2 cellular contexts compared by ENCODE assay signal in genomic region chr13:77698211-77699058, GRCh38.
TF ChIP-seq lines count a peak whose summit lies in the region.

No MANE protein-coding gene starts in this region.

TF ChIP-seq in IMR-90, 13 proteins besides CTCF, POLR2A, EP300 and RAD21:
- TF ChIP-seq BHLHE40 (IDR thresholded peaks at IDR 0.05; ENCODE audit: low read depth, low read length) (no peak), FOS (IDR thresholded peaks at IDR 0.05; ENCODE audit: low read depth, low read length) (no peak), CEBPB (IDR thresholded peaks at IDR 0.05; ENCODE audit: low read depth, low read length) (no peak), RFX5 (IDR thresholded peaks at IDR 0.05; ENCODE audit: low read depth, low read length) (no peak)

TF ChIP-seq in GM12878, 131 proteins besides CTCF, POLR2A, EP300 and RAD21:
- TF ChIP-seq KDM1A (IDR thresholded peaks at IDR 0.05; ENCODE audit: borderline replicate concordance) (no peak), SIN3A (IDR thresholded peaks at IDR 0.05; ENCODE audit: low read depth, low read length) (peak; percentile 58; the same call in 1 of the 2 replicates), RELB (IDR thresholded peaks at IDR 0.05; ENCODE audit: low read depth) (peak; percentile 42; the same call in 1 of the 2 replicates), SUZ12 (IDR thresholded peaks at IDR 0.05; ENCODE audit: unreplicated experiment) (no peak), STAT3 (IDR thresholded peaks at IDR 0.05; ENCODE audit: low read depth, low read length) (0 out of 2 replicates have a peak, but pooled peaks have one; percentile 42), FOXM1 (IDR thresholded peaks at IDR 0.05; ENCODE audit: low read depth, low read length) (no peak), ATF7 (IDR thresholded peaks at IDR 0.05; ENCODE audit: low read depth) (0 out of 2 replicates have a peak, but pooled peaks have one; percentile 21), SRF (IDR thresholded peaks at IDR 0.05; ENCODE audit: low read depth in 2 of 2, low read length in 2 of 2) (no peak), SMARCA5 (IDR thresholded peaks at IDR 0.05) (peak; percentile 19; the same call in 1 of the 2 replicates), SKIL (IDR thresholded peaks at IDR 0.05; ENCODE audit: low read depth, poor library complexity, severe bottlenecking) (peak; percentile 22), TAF1 (IDR thresholded peaks at IDR 0.05; ENCODE audit: borderline replicate concordance, low read depth, low read length) (0 out of 2 replicates have a peak, but pooled peaks have one; percentile 49), CREM (IDR thresholded peaks at IDR 0.05; ENCODE audit: low read depth) (peak; percentile 48; the same call in 1 of the 2 replicates), NBN (IDR thresholded peaks at IDR 0.05) (peak; percentile 72; the same call in 1 of the 2 replicates), SIX5 (IDR thresholded peaks at IDR 0.05; ENCODE audit: low read depth, low read length, severe bottlenecking) (no peak), BHLHE40 (IDR thresholded peaks at IDR 0.05; ENCODE audit: borderline replicate concordance in 1 of 2, low read depth in 2 of 2, low read length in 1 of 2) (no peak), CHD2 (IDR thresholded peaks at IDR 0.05; ENCODE audit: borderline replicate concordance, low read depth, low read length) (0 out of 2 replicates have a peak, but pooled peaks have one; percentile 26), EGR1 (IDR thresholded peaks at IDR 0.05; ENCODE audit: borderline replicate concordance in 1 of 2, low read depth in 2 of 2, low read length in 2 of 2) (0 out of 3 replicates have a peak, but pooled peaks of 1 of the 2 experiments have one; percentile 21), RELA (IDR thresholded peaks at IDR 0.05; ENCODE audit: borderline replicate concordance, partially characterized antibody) (peak; percentile 43)
- TF ChIP-seq, protein P1, sequence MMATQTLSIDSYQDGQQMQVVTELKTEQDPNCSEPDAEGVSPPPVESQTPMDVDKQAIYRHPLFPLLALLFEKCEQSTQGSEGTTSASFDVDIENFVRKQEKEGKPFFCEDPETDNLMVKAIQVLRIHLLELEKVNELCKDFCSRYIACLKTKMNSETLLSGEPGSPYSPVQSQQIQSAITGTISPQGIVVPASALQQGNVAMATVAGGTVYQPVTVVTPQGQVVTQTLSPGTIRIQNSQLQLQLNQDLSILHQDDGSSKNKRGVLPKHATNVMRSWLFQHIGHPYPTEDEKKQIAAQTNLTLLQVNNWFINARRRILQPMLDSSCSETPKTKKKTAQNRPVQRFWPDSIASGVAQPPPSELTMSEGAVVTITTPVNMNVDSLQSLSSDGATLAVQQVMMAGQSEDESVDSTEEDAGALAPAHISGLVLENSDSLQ (IDR thresholded peaks at IDR 0.05): no peak
- TF ChIP-seq, protein P2, sequence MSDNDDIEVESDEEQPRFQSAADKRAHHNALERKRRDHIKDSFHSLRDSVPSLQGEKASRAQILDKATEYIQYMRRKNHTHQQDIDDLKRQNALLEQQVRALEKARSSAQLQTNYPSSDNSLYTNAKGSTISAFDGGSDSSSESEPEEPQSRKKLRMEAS (IDR thresholded peaks at IDR 0.05; ENCODE audit: low read depth, low read length): no peak
- TF ChIP-seq, protein P3, sequence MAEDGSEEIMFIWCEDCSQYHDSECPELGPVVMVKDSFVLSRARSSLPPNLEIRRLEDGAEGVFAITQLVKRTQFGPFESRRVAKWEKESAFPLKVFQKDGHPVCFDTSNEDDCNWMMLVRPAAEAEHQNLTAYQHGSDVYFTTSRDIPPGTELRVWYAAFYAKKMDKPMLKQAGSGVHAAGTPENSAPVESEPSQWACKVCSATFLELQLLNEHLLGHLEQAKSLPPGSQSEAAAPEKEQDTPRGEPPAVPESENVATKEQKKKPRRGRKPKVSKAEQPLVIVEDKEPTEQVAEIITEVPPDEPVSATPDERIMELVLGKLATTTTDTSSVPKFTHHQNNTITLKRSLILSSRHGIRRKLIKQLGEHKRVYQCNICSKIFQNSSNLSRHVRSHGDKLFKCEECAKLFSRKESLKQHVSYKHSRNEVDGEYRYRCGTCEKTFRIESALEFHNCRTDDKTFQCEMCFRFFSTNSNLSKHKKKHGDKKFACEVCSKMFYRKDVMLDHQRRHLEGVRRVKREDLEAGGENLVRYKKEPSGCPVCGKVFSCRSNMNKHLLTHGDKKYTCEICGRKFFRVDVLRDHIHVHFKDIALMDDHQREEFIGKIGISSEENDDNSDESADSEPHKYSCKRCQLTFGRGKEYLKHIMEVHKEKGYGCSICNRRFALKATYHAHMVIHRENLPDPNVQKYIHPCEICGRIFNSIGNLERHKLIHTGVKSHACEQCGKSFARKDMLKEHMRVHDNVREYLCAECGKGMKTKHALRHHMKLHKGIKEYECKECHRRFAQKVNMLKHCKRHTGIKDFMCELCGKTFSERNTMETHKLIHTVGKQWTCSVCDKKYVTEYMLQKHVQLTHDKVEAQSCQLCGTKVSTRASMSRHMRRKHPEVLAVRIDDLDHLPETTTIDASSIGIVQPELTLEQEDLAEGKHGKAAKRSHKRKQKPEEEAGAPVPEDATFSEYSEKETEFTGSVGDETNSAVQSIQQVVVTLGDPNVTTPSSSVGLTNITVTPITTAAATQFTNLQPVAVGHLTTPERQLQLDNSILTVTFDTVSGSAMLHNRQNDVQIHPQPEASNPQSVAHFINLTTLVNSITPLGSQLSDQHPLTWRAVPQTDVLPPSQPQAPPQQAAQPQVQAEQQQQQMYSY (CRISPR knock-in tag; IDR thresholded peaks at IDR 0.05): no peak
- TF ChIP-seq, protein P4, sequence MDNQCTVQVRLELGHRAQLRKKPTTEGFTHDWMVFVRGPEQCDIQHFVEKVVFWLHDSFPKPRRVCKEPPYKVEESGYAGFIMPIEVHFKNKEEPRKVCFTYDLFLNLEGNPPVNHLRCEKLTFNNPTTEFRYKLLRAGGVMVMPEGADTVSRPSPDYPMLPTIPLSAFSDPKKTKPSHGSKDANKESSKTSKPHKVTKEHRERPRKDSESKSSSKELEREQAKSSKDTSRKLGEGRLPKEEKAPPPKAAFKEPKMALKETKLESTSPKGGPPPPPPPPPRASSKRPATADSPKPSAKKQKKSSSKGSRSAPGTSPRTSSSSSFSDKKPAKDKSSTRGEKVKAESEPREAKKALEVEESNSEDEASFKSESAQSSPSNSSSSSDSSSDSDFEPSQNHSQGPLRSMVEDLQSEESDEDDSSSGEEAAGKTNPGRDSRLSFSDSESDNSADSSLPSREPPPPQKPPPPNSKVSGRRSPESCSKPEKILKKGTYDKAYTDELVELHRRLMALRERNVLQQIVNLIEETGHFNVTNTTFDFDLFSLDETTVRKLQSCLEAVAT (IDR thresholded peaks at IDR 0.05): 0 out of 2 replicates have a peak, but pooled peaks have one; percentile 47
